In genomic region chr2:63506350-63506749, GRCh38 we compare ENCODE assay signal across 15 cellular contexts.
"Had no signal": no experiment of that assay in that cellular context is flagged by ENCODE, and none has a peak within 500 bp of the region (broad histone marks: within the 10 kb centered on the region; RNA-seq: fewer than 3 reads in every experiment).

No MANE protein-coding gene starts in this region.

- H3K27me3 Mint-ChIP-seq: T-helper 17 cell had no signal

- H3K9ac ChIP-seq: parathyroid adenoma had no signal

- H3K36me3 ChIP-seq: gastroesophageal sphincter, heart right ventricle, neutrophil, sigmoid colon, stomach, thoracic aorta had no signal

- H3K4me3 ChIP-seq: gastroesophageal sphincter, heart right ventricle, sigmoid colon, stomach, thoracic aorta had no signal

- H3K9me3 ChIP-seq: neutrophil had no signal

- H3K79me2 ChIP-seq: parathyroid adenoma had no signal

- H3K4me1 Mint-ChIP-seq: T-helper 17 cell had no signal

- DNase-seq: activated CD4-positive, alpha-beta memory T cell treated with anti-CD3 and anti-CD28 coated beads, Interleukin-2, amount 10 ng/mL, durations not matched to agents 7 days and 5 days; activated CD4-positive, CD25-positive, alpha-beta regulatory T cell treated with anti-CD3 and anti-CD28 coated beads, Interleukin-2, amount 50 U/mL, for 72 hours; activated CD8-positive, alpha-beta memory T cell treated with anti-CD3 and anti-CD28 coated beads, Interleukin-2, amount 50 U/mL, for 4 hours; activated naive CD4-positive, alpha-beta T cell; heart right ventricle; mesendoderm; natural killer cell; sigmoid colon; stimulated activated CD4-positive, alpha-beta T cell treated with anti-CD3 and anti-CD28 coated beads, Interleukin-1b, Interleukin-23, amount 100 ng/mL, for 48 hours; stomach; T-helper 17 cell had no signal

- H2AFZ ChIP-seq: parathyroid adenoma had no signal

- H3K4me1 ChIP-seq: gastroesophageal sphincter, parathyroid adenoma, sigmoid colon, stomach had no signal

- H3K27me3 ChIP-seq: gastroesophageal sphincter, heart right ventricle, neutrophil, sigmoid colon, stomach had no signal

- H3K27ac ChIP-seq: gastroesophageal sphincter, heart right ventricle, neutrophil, parathyroid adenoma, sigmoid colon, stomach, thoracic aorta had no signal

- H3K27ac Mint-ChIP-seq: activated CD4-positive, alpha-beta memory T cell treated with anti-CD3 and anti-CD28 coated beads, Interleukin-2, amount 10 ng/mL, durations not matched to agents 7 days and 5 days; natural killer cell; T-helper 17 cell had no signal

- H3K4me3 Mint-ChIP-seq: activated CD4-positive, alpha-beta memory T cell treated with anti-CD3 and anti-CD28 coated beads, Interleukin-2, amount 10 ng/mL, durations not matched to agents 7 days and 5 days; natural killer cell; T-helper 17 cell had no signal
